ENCODE assay signal across 8 cellular contexts in genomic region chr4:127783026-127783769, GRCh38. TPM values are rescaled to one million over a fixed set of nuclear protein-coding genes. Genes with fewer than 3 reads are reported as not detected.
DNase-seq lines count a peak whose midpoint lies in the region; ATAC-seq and TF ChIP-seq lines count a peak whose summit lies in the region.

No MANE protein-coding gene starts in this region.

- H3K9ac ChIP-seq in HUES64 (ENCODE audit: low read depth, low read length): peak overlapping the region; percentile 57

- H3K27ac ChIP-seq in CD8-positive, alpha-beta memory T cell (ENCODE audit: low read depth, low read length): peak overlapping the region; percentile 33
- no peak overlapping the region for H3K27ac ChIP-seq in HUES64 (ENCODE audit: low read depth, low read length)
- H3K27ac ChIP-seq in esophagus (ENCODE audit: low read depth in 2 of 2, low read length in 1 of 2): peak overlapping the region; percentile 80 to 96

- H3K4me1 Mint-ChIP-seq in CD8-positive, alpha-beta memory T cell: peaks cover 15 to 21% (median 20%) of the 10 kb centered on the region in 3 donors
- peaks cover 18 to 20% (median 19%) of the 10 kb centered on the region in 3 donors for H3K4me1 Mint-ChIP-seq in T-cell
- H3K4me1 Mint-ChIP-seq in type B pancreatic cell (ENCODE audit: unreplicated experiment): peaks cover 14% of the 10 kb centered on the region

- peaks cover 4% of the 10 kb centered on the region for H3K4me1 ChIP-seq in CD8-positive, alpha-beta memory T cell (ENCODE audit: insufficient read depth, low read length)
- H3K4me1 ChIP-seq in HUES64 (ENCODE audit: insufficient read depth, low read length) (no peaks in the 10 kb centered on the region; the same call in 1 of the 2 replicates), esophagus (ENCODE audit: control insufficient read depth in 2 of 2, insufficient read depth in 2 of 2, low read length in 1 of 2) (no peaks in the 10 kb centered on the region), mononuclear cell (ENCODE audit: insufficient read depth, low read length) (peaks cover 20% of the 10 kb centered on the region)

- POLR2A ChIA-PET in CD8-positive, alpha-beta memory T cell (lab: Charles Lee): no interaction called here
- POLR2A ChIA-PET in T-cell (lab: Charles Lee): no interaction called here

- H3K27me3 ChIP-seq in CD8-positive, alpha-beta memory T cell (ENCODE audit: insufficient read depth, low read length, poor library complexity, severe bottlenecking): peaks cover 36% of the 10 kb centered on the region
- peaks cover 50% of the 10 kb centered on the region for H3K27me3 ChIP-seq in HUES64 (ENCODE audit: insufficient read depth, low read length)
- no peaks in the 10 kb centered on the region for H3K27me3 ChIP-seq in esophagus (ENCODE audit: control insufficient read depth in 1 of 2, insufficient read depth in 2 of 2, low read length in 2 of 2)
- peaks cover 50% of the 10 kb centered on the region for H3K27me3 ChIP-seq in mononuclear cell (ENCODE audit: insufficient read depth, low read length)

- no peak for TF ChIP-seq CTCF in type B pancreatic cell (conservative IDR thresholded peaks at IDR 0.05)

- H3K4me3 Mint-ChIP-seq in CD8-positive, alpha-beta memory T cell: peak overlapping the region; percentile 76 to 94 (median 88)
- H3K4me3 Mint-ChIP-seq in T-cell: peak overlapping the region; percentile 77 to 86 (median 84)
- peak overlapping the region; percentile 99 for H3K4me3 Mint-ChIP-seq in type B pancreatic cell

- 19% methylated on average over 24 of the region's 25 CpGs for WGBS in HUES64
- 7% methylated on average over 25 of the region's 25 CpGs for WGBS in esophagus, 2 donors

- no peaks in the 10 kb centered on the region for H3K9me3 ChIP-seq in CD8-positive, alpha-beta memory T cell (ENCODE audit: low read length)
- H3K9me3 ChIP-seq in HUES64 (ENCODE audit: insufficient read depth, low read depth, low read length): no peaks in the 10 kb centered on the region
- H3K9me3 ChIP-seq in esophagus (ENCODE audit: control insufficient read depth in 2 of 2, insufficient read depth in 1 of 2, low read depth in 1 of 2, low read length in 1 of 2): no peaks in the 10 kb centered on the region
- no peaks in the 10 kb centered on the region for H3K9me3 ChIP-seq in mononuclear cell (ENCODE audit: low read depth, low read length)

- ATAC-seq in T-cell (replicated peaks in 1 of 4): peak in 1 of 4 experiments; percentile 7

- CTCF ChIA-PET in CD8-positive, alpha-beta memory T cell (lab: Charles Lee): no interaction called here
- CTCF ChIA-PET in T-cell (lab: Charles Lee): no interaction called here

- no peak for DNase-seq in CD8-positive, alpha-beta memory T cell
- peak in 2 of 34 experiments; percentile 0 to 19 for DNase-seq in T-cell
- DNase-seq in type B pancreatic cell (ENCODE audit: extremely low spot score, unreplicated experiment): no peak
- no peak for DNase-seq in T1000 (lab: John Stamatoyannopoulos, UW)

- H3K9me3 Mint-ChIP-seq in CD8-positive, alpha-beta memory T cell: peaks cover 0 to 5% (median 0%) of the 10 kb centered on the region in 5 donors
- H3K9me3 Mint-ChIP-seq in T-cell (no peaks in the 10 kb centered on the region), type B pancreatic cell (peaks cover under 1% of the 10 kb centered on the region)

- peaks cover 0 to 1% (median 0%) of the 10 kb centered on the region in 3 donors for H3K36me3 Mint-ChIP-seq in CD8-positive, alpha-beta memory T cell
- H3K36me3 Mint-ChIP-seq in T-cell (no peaks in the 10 kb centered on the region), type B pancreatic cell (no peaks in the 10 kb centered on the region)

- peak; percentile 1 for TF ChIP-seq POLR2A in GM19193 (IDR thresholded peaks at IDR 0.05; ENCODE audit: extremely low read depth, insufficient read depth, insufficient read length)

- H3K27me3 Mint-ChIP-seq in CD8-positive, alpha-beta memory T cell: peaks cover 46 to 65% of the 10 kb centered on the region in 2 donors
- H3K27me3 Mint-ChIP-seq in T-cell (peaks cover 50 to 55% of the 10 kb centered on the region in 2 donors), type B pancreatic cell (peaks cover 27% of the 10 kb centered on the region)

- no peaks in the 10 kb centered on the region for H3K36me3 ChIP-seq in CD8-positive, alpha-beta memory T cell (ENCODE audit: insufficient read depth, low read length)
- H3K36me3 ChIP-seq in HUES64 (ENCODE audit: insufficient read depth, low read length) (no peaks in the 10 kb centered on the region), esophagus (ENCODE audit: control insufficient read depth in 2 of 2, insufficient read depth in 2 of 2, low read length in 1 of 2) (no peaks in the 10 kb centered on the region)

- H3K27ac Mint-ChIP-seq in CD8-positive, alpha-beta memory T cell: peak overlapping the region in 3 of 8 donors; percentile 19 to 33 (median 23)
- H3K27ac Mint-ChIP-seq in T-cell (no peak overlapping the region), type B pancreatic cell (peak overlapping the region; percentile 98)

- H3K4me3 ChIP-seq in CD8-positive, alpha-beta memory T cell (ENCODE audit: low read length): peak overlapping the region; percentile 67
- peak overlapping the region; percentile 68 for H3K4me3 ChIP-seq in HUES64 (ENCODE audit: low read length)
- H3K4me3 ChIP-seq in esophagus (ENCODE audit: low read depth in 1 of 2, low read length in 2 of 2): peak overlapping the region; percentile 71 to 80
- H3K4me3 ChIP-seq in mononuclear cell (ENCODE audit: low read length): peak overlapping the region; percentile 39

RNA-seq across cellular contexts. Expression of gene HSPA4L, which starts 1.1 kb away (rescaled TPM):
- under 1 TPM; 0.50 to 0.55 TPM for total RNA-seq in CD8-positive, alpha-beta memory T cell
- not detected for polyA plus RNA-seq in CD8-positive, alpha-beta memory T cell
- polyA plus RNA-seq in HUES64 (2013, experiment 1 of 2): 2.4 TPM
- 2.9 TPM for polyA plus RNA-seq in HUES64 (2013, experiment 2 of 2)
- total RNA-seq in T-cell (under 1 TPM in 3 of 5 donors, not detected in 2; 0.09 to 0.22 (median 0.16) TPM), mononuclear cell (0.10 TPM), type B pancreatic cell (ENCODE audit: low replicate concordance) (9.7 and 17.2 TPM in 2 replicates)
- polyA plus RNA-seq in esophagus: 10 to 100 TPM in 1 of 2 donors, 1 to 10 TPM in 1; 4.4 to 11.6 TPM

RNA-seq across cellular contexts. Expression of gene SLC25A31, which starts 53.0 kb away (rescaled TPM):
- total RNA-seq in CD8-positive, alpha-beta memory T cell: not detected
- polyA plus RNA-seq in CD8-positive, alpha-beta memory T cell: not detected
- not detected for polyA plus RNA-seq in HUES64 (2013, experiment 1 of 2)
- not detected for polyA plus RNA-seq in HUES64 (2013, experiment 2 of 2)
- total RNA-seq in T-cell (not detected), mononuclear cell (not detected), type B pancreatic cell (ENCODE audit: low replicate concordance) (not detected in 2 replicates)
- polyA plus RNA-seq in esophagus: not detected
